ENCODE assay signal across 3 cellular contexts in genomic region chr6:80465513-80465912, GRCh38.
TF ChIP-seq lines count a peak whose summit lies in the region.

No MANE protein-coding gene starts in this region.

TF ChIP-seq in IMR-90, 13 proteins besides CTCF, POLR2A, EP300 and RAD21:
- TF ChIP-seq ELK1 (IDR thresholded peaks at IDR 0.05; ENCODE audit: borderline replicate concordance, low read depth, low read length) (no peak), RCOR1 (IDR thresholded peaks at IDR 0.05; ENCODE audit: insufficient replicate concordance, low read length) (no peak), BHLHE40 (IDR thresholded peaks at IDR 0.05; ENCODE audit: low read depth, low read length) (no peak), USF2 (IDR thresholded peaks at IDR 0.05; ENCODE audit: low read depth, low read length) (no peak), FOS (IDR thresholded peaks at IDR 0.05; ENCODE audit: low read depth, low read length) (no peak)

TF ChIP-seq in endothelial cell of umbilical vein, 7 proteins besides CTCF, POLR2A, EP300 and RAD21 (continued from another document):
- TF ChIP-seq FOS (IDR thresholded peaks at IDR 0.05; ENCODE audit: borderline replicate concordance, insufficient read depth, low read length) (no peak), GATA2 (IDR thresholded peaks at IDR 0.05; ENCODE audit: insufficient read depth, insufficient read length, low read depth, low read length) (no peak), MYC (IDR thresholded peaks at IDR 0.05; ENCODE audit: low read depth, low read length) (no peak), EZH2 (IDR thresholded peaks at IDR 0.05; ENCODE audit: borderline replicate concordance, low read depth, low read length, severe bottlenecking) (no peak), JUN (IDR thresholded peaks at IDR 0.05; ENCODE audit: borderline replicate concordance, insufficient read depth, insufficient read length, low read depth) (no peak), POLR2AphosphoS5 (IDR thresholded peaks at IDR 0.05; ENCODE audit: insufficient read depth, low read depth, low read length) (no peak)

TF ChIP-seq in neural cell, 6 proteins besides CTCF, POLR2A, EP300 and RAD21 (continued from another document):
- TF ChIP-seq REST (IDR thresholded peaks at IDR 0.05; ENCODE audit: borderline replicate concordance) = no peak
